24 cellular contexts compared by ENCODE assay signal in the genomic region with DNA sequence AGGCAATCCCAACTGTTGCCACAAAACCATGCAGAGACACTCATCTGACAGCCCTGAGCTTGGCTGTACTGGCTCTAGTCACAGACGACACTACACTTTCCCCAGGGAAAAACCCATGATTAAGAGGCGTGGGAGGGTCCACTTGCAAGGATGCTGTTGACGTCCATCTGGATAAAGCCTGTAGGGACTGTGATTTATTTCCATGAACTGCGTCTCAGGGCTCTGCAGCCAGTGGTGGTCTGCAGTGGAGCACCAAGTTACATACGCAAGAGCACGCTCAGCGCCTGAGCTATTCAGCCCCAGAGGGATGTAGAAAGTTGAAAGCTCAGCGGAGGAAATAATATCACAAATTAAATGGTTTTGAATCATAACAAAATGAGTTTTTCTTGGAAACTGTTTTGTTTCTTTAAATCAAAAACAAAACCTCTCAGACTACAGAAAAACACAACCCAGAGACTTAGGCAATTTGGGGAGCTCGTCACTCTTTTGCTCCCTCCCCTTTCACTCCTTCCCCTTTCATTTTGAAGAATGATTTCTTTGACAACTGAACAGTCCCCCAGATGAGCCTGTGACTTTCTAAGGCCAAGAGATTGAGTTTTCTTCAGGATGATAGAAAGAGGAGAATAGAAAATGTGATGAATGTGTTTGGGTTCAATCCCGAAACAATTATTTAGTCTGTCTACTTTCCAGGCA.
DNase-seq lines count a peak whose midpoint lies in the region; ATAC-seq and TF ChIP-seq lines count a peak whose summit lies in the region.
"Had no signal": no experiment of that assay in that cellular context is flagged by ENCODE, and none has a peak within 500 bp of the region (broad histone marks: within the 10 kb centered on the region; RNA-seq: fewer than 3 reads in every experiment).

No MANE protein-coding gene starts in this region.

- H3K27ac ChIP-seq in aorta (ENCODE audit: low read depth in 1 of 2, low read length in 2 of 2) = no peak overlapping the region
- H3K27ac ChIP-seq: ascending aorta, BLaER1, esophagus muscularis mucosa, sigmoid colon had no signal

- H3K4me3 Mint-ChIP-seq in nephron = peak overlapping the region in 1 of 3 experiments; percentile 10
- H3K4me3 Mint-ChIP-seq: activated naive CD4-positive, alpha-beta T cell treated with anti-CD3 and anti-CD28 coated beads, Interleukin-2, amount 10 ng/mL, durations not matched to agents 7 days and 5 days; activated T-cell treated with anti-CD3 and anti-CD28 coated beads, Interleukin-2, amount 50 U/mL, for 72 hours; effector memory CD8-positive, alpha-beta T cell had no signal

- H3K4me3 ChIP-seq in aorta (ENCODE audit: low read length in 2 of 2) = peak overlapping the region in 1 of 2 donors; percentile 18
- H3K4me3 ChIP-seq: BLaER1, esophagus muscularis mucosa, sigmoid colon had no signal

- no peaks in the 10 kb centered on the region for H3K27me3 ChIP-seq in aorta (ENCODE audit: control insufficient read depth in 1 of 2, insufficient read depth in 2 of 2, low read length in 1 of 2)
- H3K27me3 ChIP-seq: ascending aorta, BLaER1, esophagus muscularis mucosa, sigmoid colon had no signal

- no peaks in the 10 kb centered on the region for H3K36me3 Mint-ChIP-seq in nephron (ENCODE audit: low read depth)
- H3K36me3 Mint-ChIP-seq: activated naive CD4-positive, alpha-beta T cell treated with anti-CD3 and anti-CD28 coated beads, Interleukin-2, amount 10 ng/mL, durations not matched to agents 7 days and 5 days had no signal

- peaks cover 0 to 2% of the 10 kb centered on the region in 2 donors for H3K4me1 ChIP-seq in aorta (ENCODE audit: control insufficient read depth in 1 of 2, insufficient read depth in 2 of 2, low read length in 2 of 2)
- H3K4me1 ChIP-seq: ascending aorta, BLaER1, Caco-2 had no signal

- H3K27me3 Mint-ChIP-seq in nephron (ENCODE audit: low read depth) = no peaks in the 10 kb centered on the region
- H3K27me3 Mint-ChIP-seq: activated naive CD4-positive, alpha-beta T cell treated with anti-CD3 and anti-CD28 coated beads, Interleukin-2, amount 10 ng/mL, durations not matched to agents 7 days and 5 days had no signal

- peak overlapping the region; percentile 31 to 78 (median 57) for H3K27ac Mint-ChIP-seq in nephron
- H3K27ac Mint-ChIP-seq: activated naive CD4-positive, alpha-beta T cell treated with anti-CD3 and anti-CD28 coated beads, Interleukin-2, amount 10 ng/mL, durations not matched to agents 7 days and 5 days; activated T-cell treated with anti-CD3 and anti-CD28 coated beads, Interleukin-2, amount 50 U/mL, for 72 hours; effector memory CD8-positive, alpha-beta T cell had no signal

- ATAC-seq in Right ventricle myocardium inferior (peak; percentile 96), Right ventricle myocardium superior (ENCODE audit: poor library complexity) (peak; percentile 88), aorta (ENCODE audit: low FRiP score) (peak; percentile 56), GM18858 (IDR thresholded peaks at IDR 0.05; ENCODE audit: unreplicated experiment) (no peak)
- ATAC-seq: activated T-cell treated with anti-CD3 and anti-CD28 coated beads, Interleukin-2, amount 50 U/mL, for 72 hours; effector memory CD8-positive, alpha-beta T cell had no signal

- 9 to 13% methylated on average over 10 of the region's 10 CpGs for WGBS in aorta, 2 donors

- TF ChIP-seq CTCF in nephron (IDR thresholded peaks at IDR 0.05; ENCODE audit: unreplicated experiment in 3 of 3) = no peak

- H3K9me3 ChIP-seq in aorta (ENCODE audit: control insufficient read depth, low read length) = no peaks in the 10 kb centered on the region
- H3K9me3 ChIP-seq: ascending aorta, BLaER1, Caco-2, esophagus muscularis mucosa, sigmoid colon had no signal

- no peaks in the 10 kb centered on the region for H3K9me3 Mint-ChIP-seq in nephron
- H3K9me3 Mint-ChIP-seq: activated naive CD4-positive, alpha-beta T cell treated with anti-CD3 and anti-CD28 coated beads, Interleukin-2, amount 10 ng/mL, durations not matched to agents 7 days and 5 days; activated T-cell treated with anti-CD3 and anti-CD28 coated beads, Interleukin-2, amount 50 U/mL, for 72 hours; effector memory CD8-positive, alpha-beta T cell had no signal

- peaks cover 31% of the 10 kb centered on the region for H3K4me1 Mint-ChIP-seq in nephron
- H3K4me1 Mint-ChIP-seq: activated naive CD4-positive, alpha-beta T cell treated with anti-CD3 and anti-CD28 coated beads, Interleukin-2, amount 10 ng/mL, durations not matched to agents 7 days and 5 days had no signal

- no peaks in the 10 kb centered on the region for H3K36me3 ChIP-seq in aorta (ENCODE audit: control insufficient read depth in 1 of 2, insufficient read depth in 2 of 2, low read length in 1 of 2)
- H3K36me3 ChIP-seq: ascending aorta, BLaER1, esophagus muscularis mucosa, sigmoid colon had no signal

- intact Hi-C loops in Right ventricle myocardium inferior (cut with DNase I) (loop anchor here (5.0 kb wide), 1 partner anchor 50 kb away; no protein-coding TSS in a partner anchor), cardiac septum (cut with DNase I) (no loop called here), Right ventricle myocardium superior (cut with DNase I) (loop anchor here (10.0 kb wide), 2 partner anchors 122 to 178 kb away; no protein-coding TSS in a partner anchor), aorta (cut with DNase I) (no loop called here)

- DNase-seq in Right ventricle myocardium inferior (ENCODE audit: missing footprints) = peak; percentile 80
- no peak for DNase-seq in cardiac septum (ENCODE audit: low spot score)
- DNase-seq in Right ventricle myocardium superior = peak; percentile 64
- DNase-seq in aorta = no peak
- no peak for DNase-seq in activated CD4-positive, CD25-positive, alpha-beta regulatory T cell treated with anti-CD3 and anti-CD28 coated beads, Interleukin-2, amount 50 U/mL, for 72 hours
- DNase-seq in HuH-7.5 (ENCODE audit: low spot score) = no peak
- DNase-seq: activated CD4-positive, alpha-beta T cell treated with anti-CD3 and anti-CD28 coated beads for 4 hours; activated naive CD4-positive, alpha-beta T cell treated with anti-CD3 and anti-CD28 coated beads, Interleukin-2, amount 10 ng/mL, durations not matched to agents 7 days and 5 days; activated T-cell treated with anti-CD3 and anti-CD28 coated beads, Interleukin-2, amount 50 U/mL, for 72 hours; Caco-2; effector memory CD8-positive, alpha-beta T cell; head of caudate nucleus; NCI-H1092; NCI-H2029; NCI-H345; NCI-H774; OCI-M1; SHP77 treated with DMSO at 0.1 percent for 48 hours; sigmoid colon had no signal

Comparison
In these comparisons a context has a peak if more than half of its experiments do, and no peak if none do; other contexts are left out.
1. DNase-seq: peak in Right ventricle myocardium inferior (single experiment) and Right ventricle myocardium superior (single experiment); none in cardiac septum (single experiment), aorta (0 of 2), activated CD4-positive, CD25-positive, alpha-beta regulatory T cell treated with anti-CD3 and anti-CD28 coated beads, Interleukin-2, amount 50 U/mL, for 72 hours (single experiment) and HuH-7.5 (single experiment).
2. intact Hi-C loops: an anchor here in Right ventricle myocardium inferior (5.0 kb wide) and Right ventricle myocardium superior (10.0 kb wide); none called in cardiac septum and aorta.